In the genomic region with DNA sequence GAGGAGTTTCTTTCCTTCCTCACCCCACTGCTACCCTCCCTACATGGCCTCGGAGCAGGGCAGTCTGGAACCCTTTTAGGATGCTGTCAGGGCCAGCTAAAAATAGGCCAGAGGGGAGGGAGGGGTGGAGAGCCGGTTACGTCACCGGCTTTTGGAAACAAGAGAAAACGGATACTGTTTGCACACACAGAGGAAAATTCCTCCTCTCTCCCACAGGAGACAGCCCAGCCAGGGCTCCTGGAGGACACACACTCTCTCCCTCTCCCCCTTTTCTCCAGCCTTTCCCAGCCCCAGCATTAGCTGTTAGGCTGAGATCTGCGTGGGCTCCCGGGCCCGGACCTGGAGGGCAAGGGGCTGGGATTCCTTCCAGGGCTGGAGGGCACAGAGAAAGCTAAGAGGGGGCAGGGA, we compare ENCODE assay signal across 8 cellular contexts. TPM values are rescaled to one million over a fixed set of nuclear protein-coding genes. Genes with fewer than 3 reads are reported as not detected.
DNase-seq lines count a peak whose midpoint lies in the region; ATAC-seq and TF ChIP-seq lines count a peak whose summit lies in the region.

No MANE protein-coding gene starts in this region.

- no peaks in the 10 kb centered on the region for H3K79me1 ChIP-seq in H9 (ENCODE audit: insufficient read depth, low read depth, low read length, poor library complexity, severe bottlenecking)

- no peak overlapping the region for H3T11ph ChIP-seq in H9 (ENCODE audit: low read length)

- TF ChIP-seq CTCF in H9 (conservative IDR thresholded peaks at IDR 0.05): no peak

- no peak overlapping the region for H2AFZ ChIP-seq in H9 (ENCODE audit: low read length)

- no peak overlapping the region for H3K4me2 ChIP-seq in H9 (ENCODE audit: insufficient read depth, insufficient read length, low read length)

- H3K14ac ChIP-seq in H9 (ENCODE audit: insufficient read depth, low read length): no peak overlapping the region

- no peak overlapping the region for H3K4ac ChIP-seq in H9 (ENCODE audit: low read depth, low read length)

- no peak overlapping the region for H4K5ac ChIP-seq in H9 (ENCODE audit: insufficient read length, low read depth, low read length)

- H3K4me1 ChIP-seq in H9 (ENCODE audit: insufficient read depth, low read length): no peaks in the 10 kb centered on the region

- no peaks in the 10 kb centered on the region for H3K9me3 ChIP-seq in H9 (ENCODE audit: control insufficient read depth, low read depth, low read length)

- no peaks in the 10 kb centered on the region for H3K27me3 Mint-ChIP-seq in H9 (ENCODE audit: low read depth)

- no peak overlapping the region for H3K56ac ChIP-seq in H9 (ENCODE audit: insufficient read length, low read depth, low read length)

- H3K27me3 ChIP-seq in H9 (ENCODE audit: insufficient read depth, low read length): no peaks in the 10 kb centered on the region

- H3K79me2 ChIP-seq in H9 (ENCODE audit: insufficient read depth, low read length): no peaks in the 10 kb centered on the region

- H3K23me2 ChIP-seq in H9 (ENCODE audit: insufficient read length, low read depth, low read length, poor library complexity, severe bottlenecking): no peaks in the 10 kb centered on the region

- ATAC-seq in HG03521 (IDR thresholded peaks at IDR 0.05; ENCODE audit: unreplicated experiment) (no peak), HG02571 (IDR thresholded peaks at IDR 0.05; ENCODE audit: unreplicated experiment) (no peak)

- H2BK20ac ChIP-seq in H9 (ENCODE audit: low read depth, low read length, poor library complexity, severe bottlenecking): no peak overlapping the region

- H2BK5ac ChIP-seq in H9 (ENCODE audit: insufficient read length, low read length): no peak overlapping the region

- peaks cover 13 to 23% of the 10 kb centered on the region in 2 experiments for H3K4me1 Mint-ChIP-seq in H9

- H3K18ac ChIP-seq in H9 (ENCODE audit: insufficient read length, low read depth, low read length): no peak overlapping the region

- H4K91ac ChIP-seq in H9 (ENCODE audit: insufficient read length, low read depth, low read length): no peak overlapping the region

- peak overlapping the region in 1 of 3 experiments; percentile 18; a peak in 2 of 7 replicates for H3K27ac Mint-ChIP-seq in H9

- H3K9ac ChIP-seq in H9 (ENCODE audit: extremely low read depth, insufficient read length, low read length): no peak overlapping the region

- no peak overlapping the region for H2BK15ac ChIP-seq in H9 (ENCODE audit: low read depth, low read length)

- no peaks in the 10 kb centered on the region for H4K20me1 ChIP-seq in H9 (ENCODE audit: control insufficient read depth, insufficient read depth, insufficient read length)

- no CpG with 5 or more reads among the region's 8 CpGs for WGBS in H9 (ENCODE audit: extremely low coverage, insufficient read length, low lambda C conversion rate)

- H2AK5ac ChIP-seq in H9 (ENCODE audit: insufficient read length, low read length): no peak overlapping the region

- H3K23ac ChIP-seq in H9 (ENCODE audit: insufficient read length, low read depth, low read length): no peak overlapping the region

- no peak overlapping the region for H2BK12ac ChIP-seq in H9 (ENCODE audit: insufficient read length, low read depth, low read length)

- DNase-seq in HT1080 (ENCODE audit: low read depth): peak; percentile 75
- peak; percentile 91 for DNase-seq in astrocyte of the hippocampus (ENCODE audit: low read depth, low spot score)
- DNase-seq in hippocampal formation (lab: John Stamatoyannopoulos, UW): peak; percentile 42 to 69
- peak; percentile 41 for DNase-seq in smooth muscle cell of the brain vasculature (ENCODE audit: low read depth, low spot score)
- DNase-seq in H9: no peak
- no peak for DNase-seq in NCI-H446 (lab: John Stamatoyannopoulos, UW)

- peaks cover 2 to 4% of the 10 kb centered on the region in 2 experiments; a peak in 3 of 5 replicates for H3K9me3 Mint-ChIP-seq in H9

- no peak overlapping the region for H4K8ac ChIP-seq in H9 (replicated peaks; ENCODE audit: insufficient read length, low read depth, low read length)

- H3K27ac ChIP-seq in H9 (ENCODE audit: insufficient read length, low read depth, low read length): no peak overlapping the region

- H3K4me3 Mint-ChIP-seq in H9: no peak overlapping the region

- H2BK120ac ChIP-seq in H9 (ENCODE audit: low read depth, low read length, poor library complexity, severe bottlenecking): no peak overlapping the region

- H3K36me3 Mint-ChIP-seq in H9 (ENCODE audit: insufficient read depth in 1 of 3, low read depth in 3 of 3): peaks cover 0 to 5% (median 2%) of the 10 kb centered on the region in 3 experiments; a peak in 4 of 7 replicates

RNA-seq across cellular contexts. Expression of a gene that starts 20.0 kb away (rescaled TPM):
- total RNA-seq in HT1080 (2014; rRNA removed; shearing (Covaris generic)): 2.5 and 6.2 TPM in 2 replicates
- polyA plus RNA-seq in HT1080 (2015; cell fraction: cytosol; rRNA removed): 3.2 and 5.3 TPM in 2 replicates
- 7.3 and 11.0 TPM in 2 replicates for polyA plus RNA-seq in HT1080 (2015; cell fraction: nucleus; rRNA removed)
- total RNA-seq in H9 (2021): 26.1 TPM in 2 replicates

RNA-seq across cellular contexts. Expression of a gene that starts 34.2 kb away (rescaled TPM):
- total RNA-seq in HT1080 (2014; rRNA removed; shearing (Covaris generic)): 20.1 and 34.6 TPM in 2 replicates
- 20.0 and 27.1 TPM in 2 replicates for polyA plus RNA-seq in HT1080 (2015; cell fraction: cytosol; rRNA removed)
- 42.5 and 49.5 TPM in 2 replicates for polyA plus RNA-seq in HT1080 (2015; cell fraction: nucleus; rRNA removed)
- 3.6 and 6.1 TPM in 2 replicates for total RNA-seq in H9 (2021)

Comparison
In these comparisons a context has a peak if more than half of its experiments do, and no peak if none do; other contexts are left out.
1. DNase-seq: peak in HT1080 (single experiment), astrocyte of the hippocampus (single experiment), hippocampal formation (2 of 2) and smooth muscle cell of the brain vasculature (single experiment); none in H9 (single experiment) and NCI-H446 (0 of 2).